Comparison of ENCODE assay signal across 9 cellular contexts in the genomic region with DNA sequence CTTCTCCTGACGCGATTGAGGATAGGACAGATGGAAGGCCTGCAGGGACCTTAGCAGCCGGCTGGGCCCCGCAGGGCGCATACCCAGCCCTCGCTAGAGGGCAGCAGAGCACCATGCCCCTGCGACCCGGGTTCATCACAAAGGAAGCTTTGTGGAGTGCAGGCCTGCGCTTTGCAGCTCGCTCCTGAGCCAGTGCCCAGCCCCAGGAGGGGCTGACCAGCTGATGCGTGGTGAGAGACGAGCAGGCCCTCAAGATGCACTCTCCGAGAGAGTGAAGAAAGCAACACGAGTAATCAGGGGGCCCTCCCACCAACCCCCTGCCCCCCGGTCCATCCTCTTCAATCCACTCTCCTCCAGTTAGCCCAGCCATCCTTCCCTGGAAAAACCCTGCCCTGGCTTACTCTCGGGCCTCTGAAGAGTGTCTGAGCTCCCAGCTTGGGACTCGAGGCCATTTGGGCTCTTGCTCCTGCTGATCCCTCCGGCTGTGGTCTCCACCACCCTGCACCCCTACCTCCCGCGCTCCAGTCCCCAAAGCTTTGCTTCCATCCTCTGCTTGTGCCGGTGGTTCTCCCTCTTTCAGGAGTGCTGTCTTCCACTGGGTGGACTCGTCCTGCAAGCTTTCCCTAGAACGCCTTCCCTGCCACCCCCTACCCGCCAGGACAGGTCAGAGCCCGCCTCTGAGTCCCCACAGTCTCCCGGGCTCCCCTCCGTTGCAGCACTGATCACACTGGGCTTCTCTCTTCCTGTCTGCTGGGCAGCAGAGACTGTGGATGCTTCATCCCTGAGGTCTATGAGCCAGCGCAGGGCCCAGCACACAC. TPM values are rescaled to one million over a fixed set of nuclear protein-coding genes. Genes with fewer than 3 reads are reported as not detected.
A peak's percentile ranks its signal among the peaks of the same experiment; 100 is the strongest.
DNase-seq lines count a peak whose midpoint lies in the region; ATAC-seq and TF ChIP-seq lines count a peak whose summit lies in the region.
"Had no signal": no experiment of that assay in that cellular context is flagged by ENCODE, and none has a peak within 500 bp of the region (broad histone marks: within the 10 kb centered on the region; RNA-seq: fewer than 3 reads in every experiment).

No MANE protein-coding gene starts in this region.

- TF ChIP-seq RAD21 in IMR-90 (IDR thresholded peaks at IDR 0.05; ENCODE audit: low read length): peak; percentile 98

- in situ Hi-C loops in IMR-90 (cut with MboI; ENCODE audit: low sequenced_read_pairs): no loop called here
- in situ Hi-C loops in Panc1 (cut with HindIII; ENCODE audit: low pct_unique_long_range_greater_than_20kb, low sequenced_read_pairs): no loop called here

- no peak overlapping the region for H3K14ac ChIP-seq in IMR-90 (replicated peaks; ENCODE audit: low read depth, low read length)

- H4K20me1 ChIP-seq in IMR-90 (ENCODE audit: insufficient read depth, low read length): no peaks in the 10 kb centered on the region; the same call in 1 of the 2 replicates
- H4K20me1 ChIP-seq: BLaER1 treated with 17β-estradiol and CSF1 and Interleukin-3, amounts not matched to agents 10 nM and 100 nM had no signal

- peaks cover 46% of the 10 kb centered on the region for H3K27me3 Mint-ChIP-seq in osteocyte (ENCODE audit: unreplicated experiment)

- no peak overlapping the region for H2BK20ac ChIP-seq in IMR-90 (ENCODE audit: low read depth, low read length)

- H3K56ac ChIP-seq in IMR-90 (ENCODE audit: extremely low read depth, insufficient read depth, low read length): no peak overlapping the region

- BruUV-seq in IMR-90 (replicated peaks; lab: Mats Ljungman, UMichigan) (no TSS peak), Panc1 (replicated peaks; lab: Mats Ljungman, UMichigan) (no TSS peak)

- CTCF ChIA-PET in IMR-90 (lab: Yijun Ruan, JAX): interaction anchor here (0.6 to 1.9 kb wide), 29 partner anchors 10 to 231 kb away, joined by 3 to 16 read pairs (median 4); a partner anchor contains a TSS
- CTCF ChIA-PET in Panc1 (lab: Charles Lee): interaction anchor here (0.6 to 1.9 kb wide), 9 partner anchors 26 to 1723 kb away, joined by 3 to 17 read pairs (median 4); a partner anchor contains a TSS

- peak; percentile 100 for ATAC-seq in IMR-90 (ENCODE audit: low read depth)
- peak; percentile 100 for ATAC-seq in Panc1
- ATAC-seq in upper lobe of left lung (ENCODE audit: low FRiP score in 2 of 2): peak; percentile 92 to 95

- no peak overlapping the region for H2BK5ac ChIP-seq in IMR-90 (ENCODE audit: low read depth, low read length, poor library complexity, severe bottlenecking)

- peaks cover 2% of the 10 kb centered on the region for H3K9me3 ChIP-seq in IMR-90 (ENCODE audit: control insufficient read depth, insufficient read depth, low read length)
- no peaks in the 10 kb centered on the region for H3K9me3 ChIP-seq in Panc1 (ENCODE audit: control insufficient read depth, insufficient read depth, low read depth, low read length)
- H3K9me3 ChIP-seq in upper lobe of left lung: no peaks in the 10 kb centered on the region
- H3K9me3 ChIP-seq: BLaER1 treated with 17β-estradiol and CSF1 and Interleukin-3, amounts not matched to agents 10 nM and 100 nM had no signal

- 57% methylated on average over 3 of the region's 28 CpGs; no CpG with 5 or more reads in 1 of the 2 experiments for WGBS in IMR-90 (ENCODE audit: extremely low coverage in 2 of 2, insufficient read length in 1 of 2), 2 experiments
- WGBS in upper lobe of left lung, 2 donors: 39 to 46% methylated on average over 26 to 28 of the region's 28 CpGs

- H3K4me1 ChIP-seq in IMR-90 (ENCODE audit: control insufficient read depth, insufficient read depth, low read length): peaks cover 6% of the 10 kb centered on the region
- no peaks in the 10 kb centered on the region for H3K4me1 ChIP-seq in Panc1 (ENCODE audit: control insufficient read depth, insufficient read depth, low read length)
- peaks cover 2 to 9% (median 3%) of the 10 kb centered on the region in 4 donors for H3K4me1 ChIP-seq in upper lobe of left lung

- H3K36me3 ChIP-seq in IMR-90 (ENCODE audit: control insufficient read depth, insufficient read depth, low read length) (no peaks in the 10 kb centered on the region), Panc1 (ENCODE audit: control insufficient read depth, insufficient read depth, low read length) (no peaks in the 10 kb centered on the region), upper lobe of left lung (no peaks in the 10 kb centered on the region)
- H3K36me3 ChIP-seq: BLaER1 treated with 17β-estradiol and CSF1 and Interleukin-3, amounts not matched to agents 10 nM and 100 nM had no signal

- peak; percentile 55; the same call in 1 of the 2 replicates for TF ChIP-seq POLR2A in IMR-90 (IDR thresholded peaks at IDR 0.05; ENCODE audit: low read depth, low read length)
- TF ChIP-seq POLR2A in upper lobe of left lung (IDR thresholded peaks at IDR 0.05): no peak

- H4K91ac ChIP-seq in IMR-90 (ENCODE audit: insufficient read depth, low read depth, low read length): no peak overlapping the region

- DNase-seq in NCI-H2081 (lab: John Stamatoyannopoulos, UW) (peak; percentile 35 to 65), NCI-H2081 treated with DMSO at 0.1 percent for 48 hours (lab: John Stamatoyannopoulos, UW) (no peak), IMR-90 (peak; percentile 77), Panc1 (ENCODE audit: low read depth, low spot score) (peak; percentile 47), glomerular visceral epithelial cell (ENCODE audit: extremely low spot score) (peak; percentile 82), osteocyte (ENCODE audit: extremely low spot score, unreplicated experiment) (peak; percentile 92), upper lobe of left lung (peak; percentile 74 to 92)
- peak; percentile 44 for DNase-seq in activated naive CD4-positive, alpha-beta T cell treated with Interleukin-2 at 50 U/mL for 16 hours

- H4K5ac ChIP-seq in IMR-90 (ENCODE audit: low read depth, low read length): no peak overlapping the region

- H2AK5ac ChIP-seq in IMR-90 (ENCODE audit: low read depth, low read length): 0 out of 2 replicates have a peak overlapping the region, but pooled peaks have one; percentile 24

- no peak overlapping the region for H2AK9ac ChIP-seq in IMR-90 (replicated peaks; ENCODE audit: low read depth, low read length, poor library complexity)

- H3K18ac ChIP-seq in IMR-90 (ENCODE audit: low read depth, low read length): no peak overlapping the region

- H3K27ac ChIP-seq in IMR-90 (ENCODE audit: insufficient read depth, low read length) (no peak overlapping the region), Panc1 (ENCODE audit: low read length) (no peak overlapping the region), upper lobe of left lung (no peak overlapping the region)
- H3K27ac ChIP-seq: BLaER1 treated with 17β-estradiol and CSF1 and Interleukin-3, amounts not matched to agents 10 nM and 100 nM had no signal

- dilution Hi-C loops in IMR-90 (cut with HindIII; ENCODE audit: low sequenced_read_pairs, unreplicated experiment): no loop called here

- H3K4me1 Mint-ChIP-seq in osteocyte (ENCODE audit: unreplicated experiment): peaks cover 10% of the 10 kb centered on the region

- H2AFZ ChIP-seq in IMR-90 (replicated peaks; ENCODE audit: low read length, poor library complexity): peak overlapping the region; percentile 71

- H3K36me3 Mint-ChIP-seq in osteocyte (ENCODE audit: unreplicated experiment): no peaks in the 10 kb centered on the region

- H3K27me3 ChIP-seq in IMR-90 (ENCODE audit: control insufficient read depth, insufficient read depth, low read length): peaks cover 9% of the 10 kb centered on the region
- H3K27me3 ChIP-seq in Panc1 (ENCODE audit: control insufficient read depth, insufficient read depth, low read length): peaks cover 5% of the 10 kb centered on the region
- no peaks in the 10 kb centered on the region for H3K27me3 ChIP-seq in upper lobe of left lung

- no peak overlapping the region for H3K4me2 ChIP-seq in IMR-90 (ENCODE audit: low read depth, low read length)
- H3K4me2 ChIP-seq: BLaER1 treated with 17β-estradiol and CSF1 and Interleukin-3, amounts not matched to agents 10 nM and 100 nM had no signal

- no peak overlapping the region for H4K8ac ChIP-seq in IMR-90 (ENCODE audit: low read depth in 2 of 2, low read length in 2 of 2)

- no peaks in the 10 kb centered on the region for H3K79me1 ChIP-seq in IMR-90 (ENCODE audit: low read depth in 1 of 2, low read length in 2 of 2)

- H3K23ac ChIP-seq in IMR-90 (ENCODE audit: low read depth, low read length): no peak overlapping the region

- H3K4me3 ChIP-seq in IMR-90 (ENCODE audit: insufficient read depth, low read depth, low read length) (no peak overlapping the region), Panc1 (ENCODE audit: low read depth in 2 of 2, low read length in 2 of 2) (no peak overlapping the region), upper lobe of left lung (no peak overlapping the region)
- H3K4me3 ChIP-seq: BLaER1 treated with 17β-estradiol and CSF1 and Interleukin-3, amounts not matched to agents 10 nM and 100 nM had no signal

- no peaks in the 10 kb centered on the region for H3K9me1 ChIP-seq in IMR-90 (ENCODE audit: insufficient read depth, low read length)

- no peak overlapping the region for H3K27ac Mint-ChIP-seq in osteocyte (ENCODE audit: unreplicated experiment)

- intact Hi-C loops in IMR-90 (cut with micrococcal nuclease) (loop anchor here (1.0 to 2.0 kb wide), 3 partner anchors 47 to 197 kb away; a partner anchor contains a TSS), Panc1 (cut with micrococcal nuclease; ENCODE audit: unreplicated experiment) (loop anchor here (1.0 to 5.0 kb wide), 2 partner anchors 44 to 180 kb away; no protein-coding TSS in a partner anchor)

- H3K9me3 Mint-ChIP-seq in osteocyte (ENCODE audit: unreplicated experiment): no peaks in the 10 kb centered on the region

- no peak overlapping the region for H2BK15ac ChIP-seq in IMR-90 (ENCODE audit: low read depth, low read length)

- POLR2A ChIA-PET in IMR-90 (lab: Charles Lee; ENCODE audit: unreplicated experiment) (interaction anchor here (0.7 kb wide), 1 partner anchor 205 kb away, joined by 3 read pairs; no protein-coding TSS in a partner anchor), Panc1 (lab: Charles Lee) (interaction anchor here (0.7 kb wide), 1 partner anchor 292 kb away, joined by 5 read pairs; no protein-coding TSS in a partner anchor)

- no peak overlapping the region for H2BK120ac ChIP-seq in IMR-90 (ENCODE audit: low read depth, low read length)

- TF ChIP-seq CTCF in IMR-90 (conservative IDR thresholded peaks at IDR 0.05; ENCODE audit: low read depth, low read length): peak; percentile 99
- TF ChIP-seq CTCF in Panc1 (IDR thresholded peaks at IDR 0.05): peak; percentile 93
- peak; percentile 97 for TF ChIP-seq CTCF in osteocyte (IDR thresholded peaks at IDR 0.05)
- peak; percentile 77 to 92 (median 84) for TF ChIP-seq CTCF in upper lobe of left lung (IDR thresholded peaks at IDR 0.05)

- TF ChIP-seq EP300 in upper lobe of left lung (IDR thresholded peaks at IDR 0.05): no peak

- no peak overlapping the region for H3K4ac ChIP-seq in IMR-90 (ENCODE audit: low read depth, low read length)

- no peak overlapping the region for H3K9ac ChIP-seq in IMR-90 (ENCODE audit: low read depth, low read length)

- H3K4me3 Mint-ChIP-seq in osteocyte (ENCODE audit: unreplicated experiment): no peak overlapping the region

RNA-seq across cellular contexts. Expression of a gene that starts 9.1 kb away (rescaled TPM):
- total RNA-seq in IMR-90 (2012; rRNA removed): not detected in 2 replicates
- 0.11 TPM in 1 of 2 replicates, not detected in the other for polyA plus RNA-seq in IMR-90 (2012; rRNA removed)
- polyA plus RNA-seq in IMR-90 (2012; cell fraction: cytosol; rRNA removed): 0.04 TPM in 1 of 2 replicates, not detected in the other
- polyA plus RNA-seq in IMR-90 (2012; cell fraction: nucleus; rRNA removed; ENCODE audit: low replicate concordance): 0.21 and 0.58 TPM in 2 replicates
- total RNA-seq in Panc1 (2021; ENCODE audit: unreplicated experiment): 0.87 TPM
- polyA plus RNA-seq in Panc1 (2012; ENCODE audit: insufficient read length): 1.4 TPM
- 0.47 and 0.64 TPM in 2 replicates for total RNA-seq in osteocyte
- total RNA-seq in upper lobe of left lung: 10 to 100 TPM in 1 of 6 donors, 1 to 10 TPM in 5; 2.3 to 16.8 (median 4.4) TPM

RNA-seq across cellular contexts. Expression of a gene that starts 30.1 kb away (rescaled TPM):
- total RNA-seq in IMR-90 (2012; rRNA removed): not detected in 2 replicates
- polyA plus RNA-seq in IMR-90 (2012; rRNA removed): not detected in 2 replicates
- 0.10 and 0.13 TPM in 2 replicates for polyA plus RNA-seq in IMR-90 (2012; cell fraction: cytosol; rRNA removed)
- not detected in 2 replicates for polyA plus RNA-seq in IMR-90 (2012; cell fraction: nucleus; rRNA removed; ENCODE audit: low replicate concordance)
- 1.7 TPM for total RNA-seq in Panc1 (2021; ENCODE audit: unreplicated experiment)
- polyA plus RNA-seq in Panc1 (2012; ENCODE audit: insufficient read length): not detected
- total RNA-seq in osteocyte: not detected in 2 replicates
- total RNA-seq in upper lobe of left lung: 1 to 10 TPM in 2 of 6 donors, under 1 TPM in 1, not detected in 3; 0.46 to 4.0 (median 3.1) TPM

RNA-seq across cellular contexts. Expression of a gene that starts 47.1 kb away (rescaled TPM):
- 2.2 and 3.2 TPM in 2 replicates for total RNA-seq in IMR-90 (2012; rRNA removed)
- polyA plus RNA-seq in IMR-90 (2012; rRNA removed): 18.3 and 23.2 TPM in 2 replicates
- 6.8 and 9.7 TPM in 2 replicates for polyA plus RNA-seq in IMR-90 (2012; cell fraction: cytosol; rRNA removed)
- 118 and 194 TPM in 2 replicates for polyA plus RNA-seq in IMR-90 (2012; cell fraction: nucleus; rRNA removed; ENCODE audit: low replicate concordance)
- total RNA-seq in Panc1 (2021; ENCODE audit: unreplicated experiment): 5.1 TPM
- 2.3 TPM for polyA plus RNA-seq in Panc1 (2012; ENCODE audit: insufficient read length)
- 44.4 and 44.8 TPM in 2 replicates for total RNA-seq in osteocyte
- total RNA-seq in upper lobe of left lung: 10 to 100 TPM in 3 of 6 donors, 1 to 10 TPM in 3; 4.0 to 55.5 (median 9.2) TPM
